11 cellular contexts compared by ENCODE assay signal in the genomic region with DNA sequence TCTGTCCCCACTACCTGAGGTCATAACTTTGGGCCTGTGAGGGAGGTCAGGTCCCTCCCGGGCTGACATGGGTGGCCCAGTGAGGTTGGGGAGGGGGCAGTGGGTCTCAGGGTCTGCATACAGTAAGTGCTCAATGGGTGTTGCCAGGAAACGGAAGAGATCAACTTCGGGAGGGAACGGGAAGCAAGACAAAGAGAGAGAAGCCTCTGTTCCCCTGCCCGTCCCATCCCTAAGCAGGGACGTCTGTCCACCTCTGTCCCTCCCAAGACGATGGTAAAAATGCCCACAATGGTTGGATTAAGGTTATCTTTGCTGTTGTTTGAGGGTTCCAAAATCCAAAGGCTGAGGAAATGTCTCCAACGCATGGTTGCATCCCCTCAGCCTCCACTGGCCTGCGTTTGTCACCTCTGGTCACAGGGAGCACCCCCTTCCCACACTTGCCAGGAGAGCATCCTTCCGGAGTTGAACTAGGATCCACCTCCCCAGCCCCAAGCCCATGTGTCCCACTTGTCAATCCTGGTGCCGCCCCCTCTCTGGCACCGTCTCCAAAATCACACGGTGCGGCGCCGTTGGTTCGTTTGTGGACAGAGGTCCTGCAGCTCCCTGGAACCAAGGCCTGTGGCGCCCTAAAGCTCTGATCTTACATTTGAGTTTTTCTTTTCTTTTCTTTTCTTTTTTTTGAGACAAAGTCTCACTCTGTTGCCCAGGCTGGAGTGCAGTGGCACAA. TPM values are rescaled to one million over a fixed set of nuclear protein-coding genes. Genes with fewer than 3 reads are reported as not detected.
DNase-seq lines count a peak whose midpoint lies in the region; ATAC-seq and TF ChIP-seq lines count a peak whose summit lies in the region.
"Had no signal": no experiment of that assay in that cellular context is flagged by ENCODE, and none has a peak within 500 bp of the region (broad histone marks: within the 10 kb centered on the region; RNA-seq: fewer than 3 reads in every experiment).

No MANE protein-coding gene starts in this region.

- H3K9me3 ChIP-seq in iPS-18c (ENCODE audit: control insufficient read depth, insufficient read depth, low read length): no peaks in the 10 kb centered on the region
- no peaks in the 10 kb centered on the region for H3K9me3 ChIP-seq in smooth muscle cell (replicated peaks; ENCODE audit: low read depth)

- TF ChIP-seq CTCF in HFF-Myc (IDR thresholded peaks at IDR 0.05; ENCODE audit: low read depth, low read length, missing control alignments): no peak
- TF ChIP-seq CTCF in activated B cell treated with CpG ODN at 0.5 μM for 24 hours (IDR thresholded peaks at IDR 0.05): no peak
- no peak for TF ChIP-seq CTCF in smooth muscle cell (IDR thresholded peaks at IDR 0.05; ENCODE audit: borderline replicate concordance, insufficient read depth, poor library complexity, severe bottlenecking)

- no peak overlapping the region for H3K27ac Mint-ChIP-seq in activated B cell treated with CpG ODN at 0.5 μM for 24 hours

- H3K4me3 Mint-ChIP-seq in activated B cell treated with CpG ODN at 0.5 μM for 24 hours: peak overlapping the region; percentile 41

- peaks cover 20% of the 10 kb centered on the region for H3K79me2 ChIP-seq in smooth muscle cell (ENCODE audit: low read depth)

- no peaks in the 10 kb centered on the region for H3K27me3 ChIP-seq in smooth muscle cell (ENCODE audit: low read depth)

- ATAC-seq in activated B cell treated with CpG ODN at 0.5 μM for 24 hours (ENCODE audit: low read depth) (no peak), GM19351 (IDR thresholded peaks at IDR 0.05; ENCODE audit: unreplicated experiment) (no peak)

- peak overlapping the region; percentile 54 for H3K4me2 ChIP-seq in smooth muscle cell

- H3K27ac ChIP-seq in smooth muscle cell (ENCODE audit: low read depth): no peak overlapping the region

- no peak overlapping the region for H2AFZ ChIP-seq in smooth muscle cell (ENCODE audit: low read depth)

- WGBS in smooth muscle cell (ENCODE audit: low lambda C conversion rate): 69% methylated on average over 18 of the region's 18 CpGs

- no peaks in the 10 kb centered on the region for H3K36me3 Mint-ChIP-seq in activated B cell treated with CpG ODN at 0.5 μM for 24 hours (ENCODE audit: low read depth)

- peaks cover 9% of the 10 kb centered on the region for H3K27me3 Mint-ChIP-seq in activated B cell treated with CpG ODN at 0.5 μM for 24 hours

- no peaks in the 10 kb centered on the region for H3K36me3 ChIP-seq in smooth muscle cell (ENCODE audit: low read depth)

- H3F3A ChIP-seq in smooth muscle cell (ENCODE audit: low read depth): no peaks in the 10 kb centered on the region

- peaks cover 14% of the 10 kb centered on the region for H4K20me1 ChIP-seq in smooth muscle cell (ENCODE audit: low read depth)

- H3K9me3 Mint-ChIP-seq in activated B cell treated with CpG ODN at 0.5 μM for 24 hours: no peaks in the 10 kb centered on the region

- DNase-seq in HFF-Myc (ENCODE audit: extremely low read depth, low read depth): no peak
- DNase-seq in activated B cell treated with CpG ODN at 0.5 μM for 24 hours: no peak
- DNase-seq in smooth muscle cell (lab: John Stamatoyannopoulos, UW; ENCODE audit: unreplicated experiment): no peak
- DNase-seq in stimulated activated CD4-positive, alpha-beta T cell treated with anti-CD3 and anti-CD28 coated beads, Interleukin-2, amount 100 ng/mL, for 48 hours: no peak
- no peak for DNase-seq in SW 1271 (lab: John Stamatoyannopoulos, UW)
- no peak for DNase-seq in DMS53 treated with DMSO at 0.1 percent for 48 hours (lab: John Stamatoyannopoulos, UW; ENCODE audit: unreplicated experiment)
- DNase-seq: NCI-H1417 treated with DMSO at 0.1 percent for 48 hours had no signal

- CTCF ChIA-PET in activated B cell treated with CpG ODN at 0.5 μM for 24 hours (lab: Charles Lee): interaction anchor here (1.4 kb wide), 1 partner anchor 22 kb away, joined by 3 read pairs; the partner anchor contains the start of gene DDX49

- H3K9ac ChIP-seq in smooth muscle cell (ENCODE audit: low read depth): no peak overlapping the region

- POLR2A ChIA-PET in activated B cell treated with CpG ODN at 0.5 μM for 24 hours (lab: Charles Lee): no interaction called here

- peaks cover 23% of the 10 kb centered on the region for H3K4me1 Mint-ChIP-seq in activated B cell treated with CpG ODN at 0.5 μM for 24 hours

- H3K4me3 ChIP-seq in HFF-Myc (replicated peaks; ENCODE audit: low read depth, low read length): peak overlapping the region; percentile 22
- H3K4me3 ChIP-seq in iPS-18c (ENCODE audit: insufficient read depth, low read depth, low read length): peak overlapping the region; percentile 21; the same call in 1 of the 2 replicates
- no peak overlapping the region for H3K4me3 ChIP-seq in smooth muscle cell

- intact Hi-C loops in activated B cell treated with CpG ODN at 0.5 μM for 24 hours (cut with micrococcal nuclease): loop anchor here (1.0 kb wide), 1 partner anchor 490 kb away; no protein-coding TSS in a partner anchor

- peaks cover 6% of the 10 kb centered on the region for H3K4me1 ChIP-seq in smooth muscle cell (ENCODE audit: low read depth)

RNA-seq across cellular contexts. Expression of gene HOMER3, which starts 0.8 kb away (rescaled TPM):
- 1.9 and 2.3 TPM in 2 replicates for total RNA-seq in activated B cell treated with CpG ODN at 0.5 μM for 24 hours
- total RNA-seq in smooth muscle cell: 37.4 and 40.0 TPM in 2 replicates
- 85.1 and 88.1 TPM in 2 replicates for polyA plus RNA-seq in smooth muscle cell
- total RNA-seq: T-helper 2 cell treated with Interferon-gamma antibody and Interleukin-4, amounts not matched to agents 100 ng/mL and 5 ng/mL, for 36 hours had no signal

RNA-seq across cellular contexts. Expression of gene DDX49, which starts 22.3 kb away (rescaled TPM):
- 49.0 and 53.6 TPM in 2 replicates for total RNA-seq in activated B cell treated with CpG ODN at 0.5 μM for 24 hours
- total RNA-seq in smooth muscle cell: 36.1 and 55.3 TPM in 2 replicates
- 39.6 and 57.9 TPM in 2 replicates for polyA plus RNA-seq in smooth muscle cell

RNA-seq across cellular contexts. Expression of gene COPE, which starts 22.6 kb away (rescaled TPM):
- total RNA-seq in activated B cell treated with CpG ODN at 0.5 μM for 24 hours (182 and 253 TPM in 2 replicates), smooth muscle cell (187 and 236 TPM in 2 replicates)
- 452 and 497 TPM in 2 replicates for polyA plus RNA-seq in smooth muscle cell

RNA-seq across cellular contexts. Expression of gene CERS1, which starts 45.8 kb away (rescaled TPM):
- total RNA-seq in activated B cell treated with CpG ODN at 0.5 μM for 24 hours (not detected in 2 replicates), smooth muscle cell (0.81 and 2.4 TPM in 2 replicates)
- polyA plus RNA-seq in smooth muscle cell: 4.2 TPM in 2 replicates
- total RNA-seq: T-helper 2 cell treated with Interferon-gamma antibody and Interleukin-4, amounts not matched to agents 100 ng/mL and 5 ng/mL, for 36 hours had no signal
- polyA plus RNA-seq: liver had no signal

Comparison
In these comparisons a context has a peak if more than half of its experiments do, and no peak if none do; other contexts are left out.
1. RNA of gene HOMER3, which starts 0.8 kb away (total RNA-seq): 37.4 to 40.0 TPM in smooth muscle cell; 1.9 to 2.3 TPM in activated B cell treated with CpG ODN at 0.5 μM for 24 hours; every median in the first group is over 10 times any median in the second.